ENCODE assay signal across 8 cellular contexts in genomic region chr13:71867101-71867814, GRCh38. TPM values are rescaled to one million over a fixed set of nuclear protein-coding genes. Genes with fewer than 3 reads are reported as not detected.
A peak's percentile ranks its signal among the peaks of the same experiment; 100 is the strongest.
DNase-seq lines count a peak whose midpoint lies in the region; ATAC-seq, FAIRE-seq and TF ChIP-seq lines count a peak whose summit lies in the region.

TSS of gene DACH1 (minus strand) at chr13:71867204.

- TF ChIP-seq CTCF in Peyer's patch (IDR thresholded peaks at IDR 0.05) (no peak), kidney (IDR thresholded peaks at IDR 0.05; ENCODE audit: borderline replicate concordance, extremely low read depth, insufficient read depth) (no peak)

- H3K36me3 ChIP-seq in HUES48 (ENCODE audit: control insufficient read depth, insufficient read depth, low read length) (no peaks in the 10 kb centered on the region), Peyer's patch (no peaks in the 10 kb centered on the region), kidney (ENCODE audit: control insufficient read depth in 1 of 2, insufficient read depth in 2 of 2, low read length in 2 of 2) (no peaks in the 10 kb centered on the region), skeletal muscle tissue (ENCODE audit: control insufficient read depth in 3 of 3, insufficient read depth in 3 of 3, low read length in 3 of 3) (no peaks in the 10 kb centered on the region)

- peak; percentile 69 for ATAC-seq in GM18502 (IDR thresholded peaks at IDR 0.05; ENCODE audit: poor library complexity, unreplicated experiment)

- H3K9me3 ChIP-seq in HUES48 (ENCODE audit: control insufficient read depth, insufficient read depth, low read length) (no peaks in the 10 kb centered on the region), Peyer's patch (peaks cover 0 to 5% (median 0%) of the 10 kb centered on the region in 4 donors), kidney (ENCODE audit: control insufficient read depth in 1 of 2, low read length in 2 of 2) (no peaks in the 10 kb centered on the region), skeletal muscle tissue (ENCODE audit: control insufficient read depth in 3 of 3, low read length in 3 of 3) (no peaks in the 10 kb centered on the region)

- peak; percentile 65 for DNase-seq in AG08396 (ENCODE audit: low spot score)
- peak in 2 of 3 donors; percentile 79 to 81 for DNase-seq in Peyer's patch
- DNase-seq in cerebellum (ENCODE audit: low spot score) = no peak
- DNase-seq in kidney = peak; percentile 89
- no peak for DNase-seq in NCI-H2196 treated with DMSO at 0.1 percent for 48 hours (lab: John Stamatoyannopoulos, UW; ENCODE audit: unreplicated experiment)

- H3K4me3 ChIP-seq in HUES48 (ENCODE audit: low read depth, low read length) = peak within 1 kb of the TSS; percentile 71
- H3K4me3 ChIP-seq in Peyer's patch = peak within 1 kb of the TSS; percentile 45 to 94 (median 70)
- peak within 1 kb of the TSS; percentile 81 to 90 for H3K4me3 ChIP-seq in kidney (ENCODE audit: low read length in 2 of 2)
- H3K4me3 ChIP-seq in skeletal muscle tissue (ENCODE audit: low read length in 3 of 3) = peak within 1 kb of the TSS; percentile 74 to 79 (median 78)

- TF ChIP-seq POLR2A in Peyer's patch (IDR thresholded peaks at IDR 0.05) = peak; percentile 43 to 74

- peaks cover 30% of the 10 kb centered on the region for H3K4me1 ChIP-seq in HUES48 (ENCODE audit: control insufficient read depth, insufficient read depth, low read length)
- no peaks in the 10 kb centered on the region for H3K4me1 ChIP-seq in Peyer's patch
- peaks cover 0 to 2% of the 10 kb centered on the region in 2 donors for H3K4me1 ChIP-seq in kidney (ENCODE audit: control insufficient read depth in 1 of 2, insufficient read depth in 1 of 2, low read depth in 1 of 2, low read length in 2 of 2)
- peaks cover 13 to 22% (median 19%) of the 10 kb centered on the region in 3 donors for H3K4me1 ChIP-seq in skeletal muscle tissue (ENCODE audit: control insufficient read depth in 3 of 3, insufficient read depth in 3 of 3, low read length in 3 of 3)

- no peak within 1 kb of the TSS for H3K27ac ChIP-seq in HUES48 (ENCODE audit: low read depth, low read length)
- peak within 1 kb of the TSS; percentile 65 to 92 (median 82) for H3K27ac ChIP-seq in Peyer's patch
- H3K27ac ChIP-seq in kidney (ENCODE audit: low read depth in 2 of 2, low read length in 2 of 2) = peak within 1 kb of the TSS; percentile 76 to 95
- no peak within 1 kb of the TSS for H3K27ac ChIP-seq in skeletal muscle tissue (ENCODE audit: low read depth, low read length)

- peaks cover 86% of the 10 kb centered on the region for H3K27me3 ChIP-seq in HUES48 (ENCODE audit: control insufficient read depth, insufficient read depth, low read length)
- no peaks in the 10 kb centered on the region for H3K27me3 ChIP-seq in Peyer's patch
- peaks cover 32 to 36% (median 36%) of the 10 kb centered on the region in 3 donors for H3K27me3 ChIP-seq in skeletal muscle tissue (ENCODE audit: control insufficient read depth in 3 of 3, insufficient read depth in 3 of 3, low read length in 3 of 3)

- no peak within 1 kb of the TSS for H3K9ac ChIP-seq in HUES48 (ENCODE audit: low read depth, low read length)
- H3K9ac ChIP-seq in kidney (ENCODE audit: low read length in 2 of 2) = peak within 1 kb of the TSS; percentile 55 to 68
- peak within 1 kb of the TSS; percentile 14 to 79 (median 59) for H3K9ac ChIP-seq in skeletal muscle tissue (ENCODE audit: low read depth in 1 of 3, low read length in 3 of 3)

- intact Hi-C loops in kidney (cut with DNase I) = no loop called here

- peak; percentile 27 for FAIRE-seq in kidney (lab: Jason Lieb, UNC)

RNA-seq across cellular contexts. Expression of gene DACH1, which starts in this region (rescaled TPM):
- total RNA-seq in Peyer's patch (10 to 100 TPM; 15.2 to 63.5 (median 24.4) TPM), cerebellum (70.0 TPM), kidney (10.4 TPM), skeletal muscle tissue (6.8 TPM)
- polyA plus RNA-seq in kidney (ENCODE audit: insufficient read depth, low read depth, low replicate concordance) = 5.3 TPM

Comparison
In these comparisons a context has a peak if more than half of its experiments do, and no peak if none do; other contexts are left out.
1. DNase-seq: peak in AG08396 (single experiment), Peyer's patch (2 of 3) and kidney (single experiment); none in cerebellum (single experiment) and NCI-H2196 treated with DMSO at 0.1 percent for 48 hours (single experiment).
2. H3K27ac ChIP-seq: peak in Peyer's patch (4 of 4) and kidney (2 of 2); none in HUES48 (single experiment) and skeletal muscle tissue (single experiment).
3. Peak in every context shown above with its lines, with median percentiles within 50 percentile points of each other: H3K4me3 ChIP-seq.